Comparison of ENCODE assay signal across 8 cellular contexts in genomic region chr11:85663781-85664560, GRCh38. TPM values are rescaled to one million over a fixed set of nuclear protein-coding genes. Genes with fewer than 3 reads are reported as not detected.
DNase-seq lines count a peak whose midpoint lies in the region; ATAC-seq and TF ChIP-seq lines count a peak whose summit lies in the region.

No MANE protein-coding gene starts in this region.

- H3K27me3 ChIP-seq in mesendoderm (ENCODE audit: insufficient read depth, low read length, poor library complexity): no peaks in the 10 kb centered on the region

- H3K23ac ChIP-seq in mesendoderm (ENCODE audit: low read length): peak overlapping the region; percentile 99

- H3K4me3 ChIP-seq in mesendoderm (ENCODE audit: low read length): peak overlapping the region; percentile 80

- peak overlapping the region; percentile 64 for H3K4ac ChIP-seq in mesendoderm (ENCODE audit: low read depth, low read length)

- CTCF ChIA-PET in activated CD8-positive, alpha-beta T cell treated with anti-CD3 and anti-CD28 coated beads, Interleukin-2, amount 10 ng/mL, durations not matched to agents 7 days and 5 days (lab: Charles Lee): interaction anchor here (1.4 to 2.6 kb wide), 4 partner anchors 14 to 191 kb away, joined by 4 to 20 read pairs (median 7); partner anchors contain the start of genes CCDC83 and TMEM126A

- H3K9me3 Mint-ChIP-seq in CD14-positive monocyte: peaks cover 0 to 2% (median 0%) of the 10 kb centered on the region in 7 donors
- no peaks in the 10 kb centered on the region for H3K9me3 Mint-ChIP-seq in activated CD8-positive, alpha-beta T cell treated with anti-CD3 and anti-CD28 coated beads, Interleukin-2, amount 10 ng/mL, durations not matched to agents 7 days and 5 days (ENCODE audit: insufficient read depth)

- ATAC-seq in HG03342 (IDR thresholded peaks at IDR 0.05; ENCODE audit: unreplicated experiment): peak; percentile 70
- ATAC-seq in activated CD8-positive, alpha-beta T cell treated with anti-CD3 and anti-CD28 coated beads, Interleukin-2, amount 10 ng/mL, durations not matched to agents 7 days and 5 days: peak; percentile 85

- peaks cover 22 to 23% of the 10 kb centered on the region in 2 donors for H3K36me3 Mint-ChIP-seq in CD14-positive monocyte
- H3K36me3 Mint-ChIP-seq in activated CD8-positive, alpha-beta T cell treated with anti-CD3 and anti-CD28 coated beads, Interleukin-2, amount 10 ng/mL, durations not matched to agents 7 days and 5 days (ENCODE audit: low read depth): peaks cover 49% of the 10 kb centered on the region

- DNase-seq in CD14-positive monocyte (ENCODE audit: low spot score) (peak; percentile 75), NCI-H748 (lab: John Stamatoyannopoulos, UW; ENCODE audit: unreplicated experiment) (peak; percentile 72), mesendoderm (peak; percentile 89)
- DNase-seq in activated CD8-positive, alpha-beta T cell treated with anti-CD3 and anti-CD28 coated beads, Interleukin-2, amount 10 ng/mL, durations not matched to agents 7 days and 5 days: peak; percentile 93
- peak; percentile 77 for DNase-seq in effector CD8-positive, alpha-beta T cell (lab: John Stamatoyannopoulos, UW)
- DNase-seq in stimulated activated CD8-positive, alpha-beta memory T cell treated with anti-CD3 and anti-CD28 coated beads, Interleukin-15, amount 100 ng/mL, for 24 hours (ENCODE audit: low read depth): peak; percentile 68

- intact Hi-C loops in CD14-positive monocyte (cut with micrococcal nuclease): loop anchor here (1.0 to 10.0 kb wide), 3 partner anchors 9 to 581 kb away; partner anchors contain the start of genes DLG2 (in 2 of the 2), TMEM126B (in 2 of the 2) and EED (in 1 of the 2)

- peak; percentile 58 for TF ChIP-seq CTCF in CD14-positive monocyte (IDR thresholded peaks at IDR 0.05)

- peak overlapping the region; percentile 98 to 100 for H3K4me3 Mint-ChIP-seq in CD14-positive monocyte
- H3K4me3 Mint-ChIP-seq in activated CD8-positive, alpha-beta T cell treated with anti-CD3 and anti-CD28 coated beads, Interleukin-2, amount 10 ng/mL, durations not matched to agents 7 days and 5 days: peak overlapping the region; percentile 98

- no peak overlapping the region for H2BK120ac ChIP-seq in mesendoderm (ENCODE audit: low read depth, low read length)

- peak; percentile 62 for TF ChIP-seq POLR2A in GM19099 (IDR thresholded peaks at IDR 0.05; ENCODE audit: extremely low read depth, insufficient read length, low read depth)

- peaks cover 32% of the 10 kb centered on the region for H3K4me1 Mint-ChIP-seq in CD14-positive monocyte
- peaks cover 38% of the 10 kb centered on the region for H3K4me1 Mint-ChIP-seq in activated CD8-positive, alpha-beta T cell treated with anti-CD3 and anti-CD28 coated beads, Interleukin-2, amount 10 ng/mL, durations not matched to agents 7 days and 5 days (ENCODE audit: low read depth)

- no peak overlapping the region for H4K5ac ChIP-seq in mesendoderm (ENCODE audit: low read length)

- no peaks in the 10 kb centered on the region for H3K27me3 Mint-ChIP-seq in CD14-positive monocyte (ENCODE audit: low read depth in 3 of 3)
- H3K27me3 Mint-ChIP-seq in activated CD8-positive, alpha-beta T cell treated with anti-CD3 and anti-CD28 coated beads, Interleukin-2, amount 10 ng/mL, durations not matched to agents 7 days and 5 days (ENCODE audit: low read depth): no peaks in the 10 kb centered on the region

- peak overlapping the region; percentile 97 to 99 (median 98) for H3K27ac Mint-ChIP-seq in CD14-positive monocyte
- peak overlapping the region; percentile 96 for H3K27ac Mint-ChIP-seq in activated CD8-positive, alpha-beta T cell treated with anti-CD3 and anti-CD28 coated beads, Interleukin-2, amount 10 ng/mL, durations not matched to agents 7 days and 5 days

- no peak overlapping the region for H2BK15ac ChIP-seq in mesendoderm (replicated peaks; ENCODE audit: low read depth)

- POLR2A ChIA-PET in activated CD8-positive, alpha-beta T cell treated with anti-CD3 and anti-CD28 coated beads, Interleukin-2, amount 10 ng/mL, durations not matched to agents 7 days and 5 days (lab: Charles Lee): interaction anchor here (0.9 to 2.9 kb wide), 19 partner anchors 10 to 163 kb away, joined by 3 to 41 read pairs (median 4); partner anchors contain the start of genes DLG2, SYTL2, TMEM126A and TMEM126B

- peak overlapping the region; percentile 99 for H3K27ac ChIP-seq in mesendoderm (ENCODE audit: low read depth, low read length)

- H3K18ac ChIP-seq in mesendoderm (ENCODE audit: low read length): peak overlapping the region; percentile 99

- peak overlapping the region; percentile 100 for H3K56ac ChIP-seq in mesendoderm (ENCODE audit: low read length)

- H3K9ac ChIP-seq in mesendoderm (ENCODE audit: low read length): peak overlapping the region; percentile 90

- peaks cover 36% of the 10 kb centered on the region for H3K79me2 ChIP-seq in mesendoderm (ENCODE audit: control insufficient read depth, insufficient read depth, low read length)

- no CpG with 5 or more reads among the region's 70 CpGs for WGBS in mesendoderm (ENCODE audit: extremely low coverage, insufficient coverage, low lambda C conversion rate)

- no peaks in the 10 kb centered on the region for H3K36me3 ChIP-seq in mesendoderm (ENCODE audit: control insufficient read depth, insufficient read depth, low read length)

- no peak overlapping the region for H4K8ac ChIP-seq in mesendoderm (ENCODE audit: low read depth, low read length)

- no peaks in the 10 kb centered on the region for H3K79me1 ChIP-seq in mesendoderm (ENCODE audit: low read length)

- H3K4me1 ChIP-seq in mesendoderm (ENCODE audit: control insufficient read depth, low read depth, low read length): no peaks in the 10 kb centered on the region

- H2BK5ac ChIP-seq in mesendoderm (ENCODE audit: low read length): peak overlapping the region; percentile 80

- H3K4me2 ChIP-seq in mesendoderm (ENCODE audit: low read length): peak overlapping the region; percentile 99

- H2AK5ac ChIP-seq in mesendoderm (ENCODE audit: low read length): no peak overlapping the region

RNA-seq across cellular contexts. Expression of gene CREBZF, which starts 1.0 kb away (rescaled TPM):
- 1 to 10 TPM; 3.1 to 3.9 TPM for polyA plus RNA-seq in CD14-positive monocyte
- 10 to 100 TPM; 51.4 to 54.8 TPM for total RNA-seq in activated CD8-positive, alpha-beta T cell treated with anti-CD3 and anti-CD28 coated beads, Interleukin-2, amount 10 ng/mL, durations not matched to agents 7 days and 5 days
- 20.4 TPM for polyA plus RNA-seq in mesendoderm (2013, experiment 1 of 2)
- polyA plus RNA-seq in mesendoderm (2013, experiment 2 of 2): 20.4 TPM

RNA-seq across cellular contexts. Expression of gene TMEM126A, which starts 16.2 kb away (rescaled TPM):
- 10 to 100 TPM; 71.1 to 71.3 TPM for polyA plus RNA-seq in CD14-positive monocyte
- total RNA-seq in activated CD8-positive, alpha-beta T cell treated with anti-CD3 and anti-CD28 coated beads, Interleukin-2, amount 10 ng/mL, durations not matched to agents 7 days and 5 days: 10 to 100 TPM; 33.7 to 39.8 TPM
- 62.0 TPM for polyA plus RNA-seq in mesendoderm (2013, experiment 1 of 2)
- 59.0 TPM for polyA plus RNA-seq in mesendoderm (2013, experiment 2 of 2)

RNA-seq across cellular contexts. Expression of gene CCDC89, which starts 22.0 kb away (rescaled TPM):
- polyA plus RNA-seq in CD14-positive monocyte: not detected
- under 1 TPM; 0.23 to 0.63 TPM for total RNA-seq in activated CD8-positive, alpha-beta T cell treated with anti-CD3 and anti-CD28 coated beads, Interleukin-2, amount 10 ng/mL, durations not matched to agents 7 days and 5 days
- polyA plus RNA-seq in mesendoderm (2013, experiment 1 of 2): not detected
- not detected for polyA plus RNA-seq in mesendoderm (2013, experiment 2 of 2)

RNA-seq across cellular contexts. Expression of gene TMEM126B, which starts 35.6 kb away (rescaled TPM):
- polyA plus RNA-seq in CD14-positive monocyte: 10 to 100 TPM; 41.1 to 44.3 TPM
- total RNA-seq in activated CD8-positive, alpha-beta T cell treated with anti-CD3 and anti-CD28 coated beads, Interleukin-2, amount 10 ng/mL, durations not matched to agents 7 days and 5 days: 10 to 100 TPM; 51.4 to 57.8 TPM
- 77.1 TPM for polyA plus RNA-seq in mesendoderm (2013, experiment 1 of 2)
- polyA plus RNA-seq in mesendoderm (2013, experiment 2 of 2): 75.3 TPM

RNA-seq across cellular contexts. Expression of gene DLG2, which starts 36.8 kb away (rescaled TPM):
- under 1 TPM in 1 of 2 donors, not detected in 1; 0.39 TPM for polyA plus RNA-seq in CD14-positive monocyte
- 1 to 10 TPM; 1.3 to 1.6 TPM for total RNA-seq in activated CD8-positive, alpha-beta T cell treated with anti-CD3 and anti-CD28 coated beads, Interleukin-2, amount 10 ng/mL, durations not matched to agents 7 days and 5 days
- 9.5 TPM for polyA plus RNA-seq in mesendoderm (2013, experiment 1 of 2)
- 9.8 TPM for polyA plus RNA-seq in mesendoderm (2013, experiment 2 of 2)

Comparison
In these comparisons a context has a peak if more than half of its experiments do, and no peak if none do; other contexts are left out.
1. Peak in every context shown above with its lines: DNase-seq, ATAC-seq, H3K4me3 ChIP-seq and H3K27ac ChIP-seq.